8 cellular contexts compared by ENCODE assay signal in the genomic region with DNA sequence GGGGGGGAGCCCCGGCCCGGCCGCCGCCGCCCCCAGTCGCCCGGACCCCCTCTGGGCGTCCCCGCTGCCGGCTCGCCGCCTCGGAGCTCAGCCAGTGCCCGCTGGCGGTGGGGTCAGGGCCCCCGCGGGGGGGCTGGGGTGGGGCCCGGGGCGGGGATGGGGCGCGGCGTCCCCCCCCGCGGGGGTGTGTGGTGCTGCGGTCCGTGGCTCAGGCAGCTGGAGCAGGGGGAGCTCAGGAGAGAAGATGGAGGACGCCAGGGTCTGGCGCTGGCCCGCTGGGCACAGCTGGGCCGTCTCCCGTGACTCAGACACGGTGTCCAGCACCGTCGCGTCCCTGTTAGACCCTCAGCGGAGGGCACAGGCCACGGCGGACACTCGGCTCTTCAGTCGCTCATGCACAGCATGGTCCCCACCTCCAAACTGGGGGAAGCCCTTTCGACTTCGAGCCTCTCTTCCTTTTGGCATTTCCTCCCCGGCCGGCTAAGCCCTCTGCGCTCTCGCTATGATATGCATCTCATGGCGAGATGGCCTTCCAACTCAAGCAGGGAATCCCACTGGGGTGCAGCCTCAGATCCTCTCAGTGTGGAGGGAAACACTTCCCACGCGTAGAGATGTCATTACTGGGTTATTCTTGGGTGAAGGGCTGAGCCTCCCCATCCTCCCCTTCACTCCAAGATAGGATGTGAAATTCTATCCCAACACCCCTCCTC. TPM values are rescaled to one million over a fixed set of nuclear protein-coding genes. Genes with fewer than 3 reads are reported as not detected.
DNase-seq lines count a peak whose midpoint lies in the region; ATAC-seq lines count a peak whose summit lies in the region.

No MANE protein-coding gene starts in this region.

- CTCF ChIA-PET in activated CD4-positive, alpha-beta T cell treated with anti-CD3 and anti-CD28 coated beads, Interleukin-2, amount 10 ng/mL, durations not matched to agents 7 days and 5 days (lab: Charles Lee), result interaction anchor here (1.1 to 3.6 kb wide), 3 partner anchors 11 to 134 kb away, joined by 4 to 25 read pairs (median 5); no protein-coding TSS in a partner anchor

- ATAC-seq in GM18868 (IDR thresholded peaks at IDR 0.05; ENCODE audit: unreplicated experiment) (peak; percentile 74), HG03064 (IDR thresholded peaks at IDR 0.05; ENCODE audit: low read depth, unreplicated experiment) (peak; percentile 66)
- ATAC-seq in stimulated activated naive CD8-positive, alpha-beta T cell treated with anti-CD3 and anti-CD28 coated beads, Interleukin-15, amount 100 ng/mL, for 72 hours, result peak; percentile 82

- no peaks in the 10 kb centered on the region for H3K27me3 Mint-ChIP-seq in activated CD4-positive, alpha-beta T cell treated with anti-CD3 and anti-CD28 coated beads, Interleukin-2, amount 10 ng/mL, durations not matched to agents 7 days and 5 days
- no peaks in the 10 kb centered on the region for H3K27me3 Mint-ChIP-seq in stimulated activated naive CD8-positive, alpha-beta T cell treated with anti-CD3 and anti-CD28 coated beads, Interleukin-15, amount 100 ng/mL, for 72 hours

- H3K27ac Mint-ChIP-seq in activated CD4-positive, alpha-beta T cell treated with anti-CD3 and anti-CD28 coated beads, Interleukin-2, amount 10 ng/mL, durations not matched to agents 7 days and 5 days, result peak overlapping the region; percentile 93
- H3K27ac Mint-ChIP-seq in stimulated activated naive CD8-positive, alpha-beta T cell treated with anti-CD3 and anti-CD28 coated beads, Interleukin-15, amount 100 ng/mL, for 72 hours, result peak overlapping the region; percentile 97 to 99

- peaks cover 54% of the 10 kb centered on the region for H3K4me1 ChIP-seq in mononuclear cell (ENCODE audit: insufficient read depth, low read length)

- POLR2A ChIA-PET in activated CD4-positive, alpha-beta T cell treated with anti-CD3 and anti-CD28 coated beads, Interleukin-2, amount 10 ng/mL, durations not matched to agents 7 days and 5 days (lab: Charles Lee), result interaction anchor here (1.4 kb wide), 1 partner anchor 18 kb away, joined by 4 read pairs; a partner anchor contains a TSS

- no peaks in the 10 kb centered on the region for H3K9me3 ChIP-seq in mononuclear cell (ENCODE audit: low read depth, low read length)

- H3K4me3 ChIP-seq in mononuclear cell (ENCODE audit: low read length), result peak overlapping the region; percentile 69

- H3K27me3 ChIP-seq in mononuclear cell (ENCODE audit: insufficient read depth, low read length), result no peaks in the 10 kb centered on the region

- peaks cover 25% of the 10 kb centered on the region for H3K36me3 Mint-ChIP-seq in activated CD4-positive, alpha-beta T cell treated with anti-CD3 and anti-CD28 coated beads, Interleukin-2, amount 10 ng/mL, durations not matched to agents 7 days and 5 days (ENCODE audit: low read depth)

- H3K9me3 Mint-ChIP-seq in activated CD4-positive, alpha-beta T cell treated with anti-CD3 and anti-CD28 coated beads, Interleukin-2, amount 10 ng/mL, durations not matched to agents 7 days and 5 days, result no peaks in the 10 kb centered on the region
- H3K9me3 Mint-ChIP-seq in stimulated activated naive CD8-positive, alpha-beta T cell treated with anti-CD3 and anti-CD28 coated beads, Interleukin-15, amount 100 ng/mL, for 72 hours, result no peaks in the 10 kb centered on the region

- peak overlapping the region; percentile 89 for H3K4me3 Mint-ChIP-seq in activated CD4-positive, alpha-beta T cell treated with anti-CD3 and anti-CD28 coated beads, Interleukin-2, amount 10 ng/mL, durations not matched to agents 7 days and 5 days
- H3K4me3 Mint-ChIP-seq in stimulated activated naive CD8-positive, alpha-beta T cell treated with anti-CD3 and anti-CD28 coated beads, Interleukin-15, amount 100 ng/mL, for 72 hours, result peak overlapping the region; percentile 92

- DNase-seq in Ammon's horn (ENCODE audit: low spot score), result peak; percentile 79
- peak; percentile 37 for DNase-seq in NCI-H345 treated with DMSO at 0.1 percent for 48 hours (lab: John Stamatoyannopoulos, UW; ENCODE audit: unreplicated experiment)
- DNase-seq in activated CD4-positive, alpha-beta T cell treated with anti-CD3 and anti-CD28 coated beads, Interleukin-2, amount 10 ng/mL, durations not matched to agents 7 days and 5 days, result peak; percentile 70
- no peak for DNase-seq in epithelial cell of prostate (ENCODE audit: low read depth, low spot score)
- DNase-seq in stimulated activated naive CD8-positive, alpha-beta T cell treated with anti-CD3 and anti-CD28 coated beads, Interleukin-15, amount 100 ng/mL, for 72 hours, result peak; percentile 74 to 75

- peak overlapping the region; percentile 88 for H3K27ac ChIP-seq in epithelial cell of prostate

- peaks cover 67% of the 10 kb centered on the region for H3K4me1 Mint-ChIP-seq in activated CD4-positive, alpha-beta T cell treated with anti-CD3 and anti-CD28 coated beads, Interleukin-2, amount 10 ng/mL, durations not matched to agents 7 days and 5 days
- H3K4me1 Mint-ChIP-seq in stimulated activated naive CD8-positive, alpha-beta T cell treated with anti-CD3 and anti-CD28 coated beads, Interleukin-15, amount 100 ng/mL, for 72 hours, result peaks cover 63% of the 10 kb centered on the region

RNA-seq across cellular contexts. Expression of a gene that starts 0.4 kb away (rescaled TPM):
- 10 to 100 TPM; 46.7 to 52.0 TPM for total RNA-seq in activated CD4-positive, alpha-beta T cell treated with anti-CD3 and anti-CD28 coated beads, Interleukin-2, amount 10 ng/mL, durations not matched to agents 7 days and 5 days
- total RNA-seq in mononuclear cell, result 85.6 TPM

RNA-seq across cellular contexts. Expression of a gene that starts 18.6 kb away (rescaled TPM):
- 100 to 1,000 TPM; 363 to 365 TPM for total RNA-seq in activated CD4-positive, alpha-beta T cell treated with anti-CD3 and anti-CD28 coated beads, Interleukin-2, amount 10 ng/mL, durations not matched to agents 7 days and 5 days
- 127 TPM for total RNA-seq in mononuclear cell

RNA-seq across cellular contexts. Expression of a gene that starts 33.2 kb away (rescaled TPM):
- total RNA-seq in activated CD4-positive, alpha-beta T cell treated with anti-CD3 and anti-CD28 coated beads, Interleukin-2, amount 10 ng/mL, durations not matched to agents 7 days and 5 days, result under 1 TPM in 1 of 2 experiments, not detected in 1; 0.47 TPM
- total RNA-seq in mononuclear cell, result 2.5 TPM
